Comparison of ENCODE assay signal across 29 cellular contexts in the genomic region with DNA sequence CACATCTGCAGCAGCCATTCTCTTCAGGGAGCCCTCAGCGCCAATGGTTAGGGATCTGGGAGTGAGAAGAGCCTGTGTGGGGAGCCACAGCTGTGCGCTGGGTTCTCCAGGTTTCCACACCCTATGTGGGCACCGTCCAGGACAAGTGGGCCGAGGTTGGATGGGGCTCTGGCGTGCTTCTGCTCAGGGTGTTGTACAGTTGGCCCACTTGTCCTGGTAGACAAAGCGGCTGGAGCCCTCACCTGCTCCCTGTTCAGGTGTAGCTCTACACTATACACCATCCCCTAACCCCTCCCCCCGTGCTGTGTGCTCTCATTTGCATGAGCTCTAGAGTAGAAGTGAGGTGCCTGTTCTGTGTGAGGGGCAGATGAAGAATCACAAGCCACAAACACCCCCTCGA. TPM values are rescaled to one million over a fixed set of nuclear protein-coding genes. Genes with fewer than 3 reads are reported as not detected.
"Had no signal": no experiment of that assay in that cellular context is flagged by ENCODE, and none has a peak within 500 bp of the region (broad histone marks: within the 10 kb centered on the region; RNA-seq: fewer than 3 reads in every experiment).

No MANE protein-coding gene starts in this region.

- H3K27ac ChIP-seq: adrenal gland, ascending aorta, body of pancreas, KMS-11, Peyer's patch, RWPE1, SJSA1 had no signal

- H3K9me3 ChIP-seq: adrenal gland, ascending aorta, body of pancreas, MG63, Peyer's patch, SJSA1 had no signal

- H3K27me3 ChIP-seq: adrenal gland, ascending aorta, body of pancreas, MG63, Peyer's patch, SJSA1 had no signal

- H3K27ac Mint-ChIP-seq: activated CD8-positive, alpha-beta T cell treated with anti-CD3 and anti-CD28 coated beads for 36 hours; activated naive CD4-positive, alpha-beta T cell treated with anti-CD3 and anti-CD28 coated beads for 36 hours; activated naive CD8-positive, alpha-beta T cell treated with anti-CD3 and anti-CD28 coated beads, Interleukin-2, amount 10 ng/mL, durations not matched to agents 7 days and 5 days; activated T-cell treated with anti-CD3 and anti-CD28 coated beads, Interleukin-2, amount 50 U/mL, for 24 hours; activated T-helper 1 cell treated with anti-CD3 and anti-CD28 coated beads, Interleukin-12 subunit alpha, Interleukin-12 subunit beta, Interleukin-2, Interleukin-4 antibody, amounts not matched to agents 30 ng/mL and 10 ng/mL and 1 ng/mL, durations not matched to agents 14 hours and 24 hours and 36 hours had no signal

- DNase-seq: activated CD4-positive, alpha-beta T cell treated with anti-CD3 and anti-CD28 coated beads for 4 hours; activated CD8-positive, alpha-beta T cell treated with anti-CD3 and anti-CD28 coated beads for 36 hours; activated gamma-delta T cell; activated naive CD4-positive, alpha-beta T cell treated with anti-CD3 and anti-CD28 coated beads for 36 hours; activated naive CD8-positive, alpha-beta T cell treated with anti-CD3 and anti-CD28 coated beads, Interleukin-2, amount 10 ng/mL, durations not matched to agents 7 days and 5 days; activated T-cell treated with anti-CD3 and anti-CD28 coated beads, Interleukin-2, amount 50 U/mL, for 24 hours; body of pancreas; central memory CD4-positive, alpha-beta T cell; MG63; MV-4-11; NCI-H1092 treated with DMSO at 0.1 percent for 48 hours; NCI-H1417 treated with DMSO at 0.1 percent for 48 hours; NCI-H1694; NCI-H2029; NCI-H446; NCI-H524; SHP77; SW 1271 had no signal

- H3K9me3 Mint-ChIP-seq: activated CD8-positive, alpha-beta T cell treated with anti-CD3 and anti-CD28 coated beads for 36 hours; activated naive CD4-positive, alpha-beta T cell treated with anti-CD3 and anti-CD28 coated beads for 36 hours; activated naive CD8-positive, alpha-beta T cell treated with anti-CD3 and anti-CD28 coated beads, Interleukin-2, amount 10 ng/mL, durations not matched to agents 7 days and 5 days; activated T-cell treated with anti-CD3 and anti-CD28 coated beads, Interleukin-2, amount 50 U/mL, for 24 hours; activated T-helper 1 cell treated with anti-CD3 and anti-CD28 coated beads, Interleukin-12 subunit alpha, Interleukin-12 subunit beta, Interleukin-2, Interleukin-4 antibody, amounts not matched to agents 30 ng/mL and 10 ng/mL and 1 ng/mL, durations not matched to agents 14 hours and 24 hours and 36 hours had no signal

- H3K27me3 Mint-ChIP-seq: activated CD8-positive, alpha-beta T cell treated with anti-CD3 and anti-CD28 coated beads for 36 hours; activated naive CD8-positive, alpha-beta T cell treated with anti-CD3 and anti-CD28 coated beads, Interleukin-2, amount 10 ng/mL, durations not matched to agents 7 days and 5 days; activated T-cell treated with anti-CD3 and anti-CD28 coated beads, Interleukin-2, amount 50 U/mL, for 24 hours had no signal

- H3K4me3 Mint-ChIP-seq: activated CD8-positive, alpha-beta T cell treated with anti-CD3 and anti-CD28 coated beads for 36 hours; activated naive CD4-positive, alpha-beta T cell treated with anti-CD3 and anti-CD28 coated beads for 36 hours; activated naive CD8-positive, alpha-beta T cell treated with anti-CD3 and anti-CD28 coated beads, Interleukin-2, amount 10 ng/mL, durations not matched to agents 7 days and 5 days; activated T-cell treated with anti-CD3 and anti-CD28 coated beads, Interleukin-2, amount 50 U/mL, for 24 hours; activated T-helper 1 cell treated with anti-CD3 and anti-CD28 coated beads, Interleukin-12 subunit alpha, Interleukin-12 subunit beta, Interleukin-2, Interleukin-4 antibody, amounts not matched to agents 30 ng/mL and 10 ng/mL and 1 ng/mL, durations not matched to agents 14 hours and 24 hours and 36 hours had no signal

- ATAC-seq: activated CD4-positive, CD25-positive, alpha-beta regulatory T cell treated with anti-CD3 and anti-CD28 coated beads, Interleukin-2, amount 50 U/mL, for 24 hours; activated CD8-positive, alpha-beta T cell treated with anti-CD3 and anti-CD28 coated beads for 36 hours; body of pancreas; SK-N-SH treated with all-trans-retinoic acid at 6 μM for 48 hours had no signal

RNA-seq across cellular contexts. Expression of gene LYPD8, which starts 58.0 kb away (rescaled TPM):
- total RNA-seq: activated CD8-positive, alpha-beta T cell treated with anti-CD3 and anti-CD28 coated beads for 36 hours; activated naive CD4-positive, alpha-beta T cell treated with anti-CD3 and anti-CD28 coated beads for 36 hours; activated naive CD8-positive, alpha-beta T cell treated with anti-CD3 and anti-CD28 coated beads, Interleukin-2, amount 10 ng/mL, durations not matched to agents 7 days and 5 days; activated T-helper 1 cell treated with anti-CD3 and anti-CD28 coated beads, Interleukin-12 subunit alpha, Interleukin-12 subunit beta, Interleukin-2, Interleukin-4 antibody, amounts not matched to agents 30 ng/mL and 10 ng/mL and 1 ng/mL, durations not matched to agents 14 hours and 24 hours and 36 hours; adrenal gland; ascending aorta; body of pancreas; bronchial epithelial cell; SJSA1; T-helper 1 cell treated with Interleukin-12 subunit alpha and Interleukin-12 subunit beta and Interleukin-4 antibody, amounts not matched to agents 30 ng/mL and 1 ng/mL, for 36 hours had no signal
